21 cellular contexts compared by ENCODE assay signal in the genomic region with DNA sequence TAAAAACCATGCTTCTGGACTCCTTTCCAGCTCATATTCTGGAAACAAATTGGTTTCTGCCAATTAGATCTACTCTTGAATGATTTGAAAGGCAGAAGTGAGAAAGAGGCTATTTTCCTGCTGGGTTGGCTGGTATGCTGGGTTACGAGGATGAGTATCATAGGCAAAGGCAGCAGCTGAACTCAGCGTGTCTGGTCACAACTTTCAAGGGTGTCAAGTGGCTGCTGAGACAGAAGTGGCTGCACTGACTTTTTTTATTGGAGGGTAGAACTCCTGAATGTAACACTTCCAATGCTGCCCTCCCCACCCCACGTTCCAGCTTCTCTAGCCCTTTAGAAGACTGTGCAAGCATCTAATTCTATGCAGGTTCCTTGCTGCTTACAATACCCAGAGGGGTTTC. TPM values are rescaled to one million over a fixed set of nuclear protein-coding genes. Genes with fewer than 3 reads are reported as not detected.
"Had no signal": no experiment of that assay in that cellular context is flagged by ENCODE, and none has a peak within 500 bp of the region (broad histone marks: within the 10 kb centered on the region; RNA-seq: fewer than 3 reads in every experiment).

No MANE protein-coding gene starts in this region.

- H3K4me1 ChIP-seq: colonic mucosa, foreskin keratinocyte, pancreas, right lobe of liver, spleen, stomach had no signal

- H3K4me3 ChIP-seq: colonic mucosa, hepatocyte, pancreas, right lobe of liver, spleen, stomach had no signal

- DNase-seq: colonic mucosa; dermis blood vessel endothelial cell; erythroblast; foreskin keratinocyte; kidney; left colon; natural killer cell; nucleus accumbens; right lobe of liver; spleen; stimulated activated CD4-positive, alpha-beta T cell treated with anti-CD3 and anti-CD28 coated beads, Interleukin-15, amount 100 ng/mL, for 24 hours; stimulated activated CD4-positive, alpha-beta T cell treated with anti-CD3 and anti-CD28 coated beads, Interleukin-1b, Interleukin-23, amount 100 ng/mL, for 48 hours; stimulated activated CD4-positive, alpha-beta T cell treated with anti-CD3 and anti-CD28 coated beads, Interleukin-4, amount 100 ng/mL, for 24 hours; stimulated activated naive CD4-positive, alpha-beta T cell; stomach; trophoblast cell had no signal

- H3K9me3 Mint-ChIP-seq: natural killer cell, neural crest cell had no signal

- H3K27ac ChIP-seq: colonic mucosa, foreskin keratinocyte, hepatocyte, pancreas, right lobe of liver, spleen, stomach had no signal

- H3K4me3 Mint-ChIP-seq: natural killer cell, neural crest cell had no signal

- H3K27me3 ChIP-seq: colonic mucosa, hepatocyte, pancreas, right lobe of liver, spleen, stomach had no signal

- H3K9me3 ChIP-seq: colonic mucosa, pancreas, right lobe of liver, stomach had no signal

- H3K4me1 Mint-ChIP-seq: natural killer cell, neural crest cell had no signal

- H3K36me3 Mint-ChIP-seq: natural killer cell had no signal

- H2AFZ ChIP-seq: hepatocyte had no signal

- H3K4me2 ChIP-seq: hepatocyte had no signal

- H3K27ac Mint-ChIP-seq: natural killer cell, progenitor cell of endocrine pancreas had no signal

- H3K79me2 ChIP-seq: hepatocyte had no signal

- H3K36me3 ChIP-seq: colonic mucosa, pancreas, right lobe of liver, spleen, stomach had no signal

- ATAC-seq: foreskin keratinocyte, left colon, natural killer cell, right lobe of liver had no signal

RNA-seq across cellular contexts. Expression of a gene that starts 8.3 kb away (rescaled TPM):
- total RNA-seq: mononuclear cell, natural killer cell had no signal
